Comparison of ENCODE assay signal across 10 cellular contexts in the genomic region with DNA sequence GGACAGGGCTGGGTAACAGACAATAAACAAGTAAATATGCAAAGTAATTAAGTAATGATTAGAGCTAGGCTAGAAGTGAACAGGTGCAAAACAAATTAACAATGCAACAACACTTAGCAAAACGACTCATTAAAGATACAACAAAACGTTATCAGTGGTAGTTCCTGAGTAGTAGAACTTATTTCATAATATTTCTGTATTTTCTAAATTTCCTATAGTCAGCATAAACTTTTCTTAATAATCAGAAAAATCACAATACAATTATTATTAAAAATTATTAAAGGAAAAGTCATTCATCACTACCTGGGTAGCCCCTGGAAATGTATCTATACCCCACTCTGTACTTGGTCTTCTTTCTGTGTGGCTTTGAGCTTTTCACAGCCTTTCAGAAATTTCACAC.
"Had no signal": no experiment of that assay in that cellular context is flagged by ENCODE, and none has a peak within 500 bp of the region (broad histone marks: within the 10 kb centered on the region; RNA-seq: fewer than 3 reads in every experiment).

No MANE protein-coding gene starts in this region.

- H3K27ac ChIP-seq: GM23248, KMS-11 had no signal

- H3K4me3 ChIP-seq: GM23248, HAP-1 had no signal

- H3K9me3 ChIP-seq: HAP-1 had no signal

- H2AFZ ChIP-seq: GM23248 had no signal

- DNase-seq: GM23248, GOT3, H7, HFFc6, Karpas-422, KBM-7 had no signal

- H3K27ac Mint-ChIP-seq: HFFc6 had no signal

- H3K4me1 ChIP-seq: HAP-1 had no signal

- H3K9ac ChIP-seq: GM23248, KMS-11 had no signal

- ATAC-seq: HCT116 had no signal

- H3K36me3 ChIP-seq: HAP-1 had no signal

- FAIRE-seq: HTR-8/SVneo had no signal

- H3K4me3 Mint-ChIP-seq: HFFc6 had no signal

- H3K4me2 ChIP-seq: KMS-11 had no signal
